In the genomic region with DNA sequence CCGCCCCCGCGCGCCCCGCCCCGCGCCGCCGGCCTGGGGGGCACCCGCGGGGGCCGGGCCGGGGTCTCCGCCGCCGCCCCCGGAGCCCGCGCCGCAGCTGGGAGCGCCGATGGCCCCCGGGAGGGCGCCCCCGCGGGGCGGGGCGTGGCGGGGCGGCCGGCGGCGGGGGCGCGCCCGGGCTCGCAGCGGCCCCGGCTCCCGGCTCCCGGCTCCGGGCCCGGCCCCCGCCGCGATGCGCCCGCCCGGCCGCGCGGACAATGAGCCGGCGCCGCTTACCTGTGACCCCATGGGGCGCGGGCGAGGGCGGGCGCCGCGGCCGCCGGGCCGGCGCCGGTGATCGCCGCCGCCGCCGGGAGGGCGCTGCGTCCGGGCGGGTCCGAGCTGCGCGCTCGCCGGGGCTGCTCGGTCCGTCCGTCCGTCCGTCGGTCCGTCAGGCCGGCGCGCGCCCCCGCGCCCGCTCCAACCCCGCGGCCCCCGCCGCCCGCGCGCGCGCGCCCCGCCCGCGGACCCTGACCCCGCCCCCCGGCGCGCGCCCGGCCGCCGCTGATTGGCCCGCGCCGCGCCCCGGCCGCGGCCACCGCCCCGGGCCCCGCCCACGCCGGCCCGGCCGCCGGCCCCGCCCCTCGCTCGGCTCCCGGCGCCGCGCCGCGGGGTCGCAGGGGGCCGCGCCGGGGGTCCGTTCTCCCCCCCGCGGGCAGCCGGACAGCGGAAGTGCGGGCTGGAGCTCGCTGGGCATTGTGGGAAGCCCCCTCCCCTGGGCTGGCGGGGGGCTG, we compare ENCODE assay signal across 8 cellular contexts. TPM values are rescaled to one million over a fixed set of nuclear protein-coding genes. Genes with fewer than 3 reads are reported as not detected.
DNase-seq lines count a peak whose midpoint lies in the region; ATAC-seq and TF ChIP-seq lines count a peak whose summit lies in the region.

A gene with protein sequence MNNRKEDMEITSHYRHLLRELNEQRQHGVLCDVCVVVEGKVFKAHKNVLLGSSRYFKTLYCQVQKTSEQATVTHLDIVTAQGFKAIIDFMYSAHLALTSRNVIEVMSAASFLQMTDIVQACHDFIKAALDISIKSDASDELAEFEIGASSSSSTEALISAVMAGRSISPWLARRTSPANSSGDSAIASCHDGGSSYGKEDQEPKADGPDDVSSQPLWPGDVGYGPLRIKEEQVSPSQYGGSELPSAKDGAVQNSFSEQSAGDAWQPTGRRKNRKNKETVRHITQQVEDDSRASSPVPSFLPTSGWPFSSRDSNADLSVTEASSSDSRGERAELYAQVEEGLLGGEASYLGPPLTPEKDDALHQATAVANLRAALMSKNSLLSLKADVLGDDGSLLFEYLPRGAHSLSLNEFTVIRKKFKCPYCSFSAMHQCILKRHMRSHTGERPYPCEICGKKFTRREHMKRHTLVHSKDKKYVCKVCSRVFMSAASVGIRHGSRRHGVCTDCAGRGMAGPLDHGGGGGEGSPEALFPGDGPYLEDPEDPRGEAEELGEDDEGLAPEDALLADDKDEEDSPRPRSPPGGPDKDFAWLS (minus strand): TSS at position 444 of the 773 bp plus-strand sequence. CDS start 40,507 bp downstream, outside the sequence.

- POLR2A ChIA-PET in MCF 10A (lab: Yijun Ruan, JAX), result interaction anchor here (0.6 kb wide), 1 partner anchor 10 kb away, joined by 3 read pairs; no protein-coding TSS in a partner anchor

- H3K27ac Mint-ChIP-seq in MCF 10A (ENCODE audit: low read depth, unreplicated experiment), result no peak within 1 kb of the TSS
- H3K27ac Mint-ChIP-seq in immature natural killer cell, result no peak within 1 kb of the TSS

- peaks cover 0 to 76% (median 30%) of the 10 kb centered on the region in 7 donors for H3K27me3 ChIP-seq in spleen (replicated peaks in 1 of 7)

- H3K27ac ChIP-seq in spleen, result peak within 1 kb of the TSS; percentile 66 to 93 (median 88)

- intact Hi-C loops in MCF 10A (cut with micrococcal nuclease), result no loop called here
- intact Hi-C loops in spleen (cut with DNase I; ENCODE audit: low total_unique reads), result no loop called here

- peak; percentile 59 for ATAC-seq in GM19351 (IDR thresholded peaks at IDR 0.05; ENCODE audit: unreplicated experiment)

- WGBS in spleen, 5 donors, result 0 to 6% (median 1%) methylated on average over 5 to 152 of the region's 152 CpGs; no CpG with 5 or more reads in 1 of the 5 donors

- CTCF ChIA-PET in MCF 10A (lab: Yijun Ruan, JAX), result no interaction called here

- H3K4me1 Mint-ChIP-seq in MCF 10A (ENCODE audit: insufficient read depth, unreplicated experiment) (peaks cover 5% of the 10 kb centered on the region), immature natural killer cell (peaks cover 9 to 12% of the 10 kb centered on the region in 2 donors)

- DNase-seq in COR-L47 (lab: John Stamatoyannopoulos, UW) (peak; percentile 47), NCI-H2171 treated with DMSO at 0.1 percent for 48 hours (lab: John Stamatoyannopoulos, UW) (peak; percentile 13), MCF 10A (ENCODE audit: unreplicated experiment) (peak; percentile 37), immature natural killer cell (peak in 1 of 3 donors; percentile 15), spleen (peak; percentile 85), AML-193 (lab: John Stamatoyannopoulos, UW) (no peak), ecto neural progenitor cell (ENCODE audit: low spot score) (no peak)

- no peak for TF ChIP-seq POLR2A in spleen (IDR thresholded peaks at IDR 0.05)

- peaks cover 19% of the 10 kb centered on the region for H3K27me3 Mint-ChIP-seq in MCF 10A (ENCODE audit: insufficient read depth, unreplicated experiment)
- H3K27me3 Mint-ChIP-seq in immature natural killer cell (ENCODE audit: low read depth in 3 of 3), result peaks cover 9 to 26% (median 14%) of the 10 kb centered on the region in 3 donors

- no peaks in the 10 kb centered on the region for H3K9me3 ChIP-seq in spleen

- no peaks in the 10 kb centered on the region for H3K36me3 ChIP-seq in spleen

- H3K36me3 Mint-ChIP-seq in MCF 10A (ENCODE audit: insufficient read depth, unreplicated experiment) (no peaks in the 10 kb centered on the region), immature natural killer cell (no peaks in the 10 kb centered on the region)

- H3K4me3 ChIP-seq in spleen, result peak within 1 kb of the TSS; percentile 47 to 83 (median 60)

- TF ChIP-seq CTCF in MCF 10A (IDR thresholded peaks at IDR 0.05; ENCODE audit: unreplicated experiment), result no peak
- TF ChIP-seq CTCF in spleen (IDR thresholded peaks at IDR 0.05 in 8 of 11, conservative IDR thresholded peaks at IDR 0.05 in 3 of 11), result no peak

- H3K4me3 Mint-ChIP-seq in MCF 10A (ENCODE audit: unreplicated experiment), result peak within 1 kb of the TSS; percentile 62
- peak within 1 kb of the TSS; percentile 84 to 90 (median 86) for H3K4me3 Mint-ChIP-seq in immature natural killer cell

- no peaks in the 10 kb centered on the region for H3K9me3 Mint-ChIP-seq in MCF 10A (ENCODE audit: unreplicated experiment)
- H3K9me3 Mint-ChIP-seq in immature natural killer cell, result peaks cover 0 to 2% (median 0%) of the 10 kb centered on the region in 6 donors

- BruUV-seq in MCF 10A (replicated peaks; lab: Mats Ljungman, UMichigan), result no TSS peak

- peaks cover 9 to 85% (median 61%) of the 10 kb centered on the region in 6 donors for H3K4me1 ChIP-seq in spleen

RNA-seq across cellular contexts. Expression of the gene that starts here (rescaled TPM):
- total RNA-seq in MCF 10A (2022) (0.63 and 0.71 TPM in 2 replicates), spleen (10 to 100 TPM; 27.6 to 76.5 (median 35.9) TPM)
- polyA plus RNA-seq in immature natural killer cell (under 1 TPM; 0.16 to 0.32 (median 0.32) TPM), spleen (10 to 100 TPM in 1 of 3 donors, 1 to 10 TPM in 2; 3.6 to 14.7 (median 4.7) TPM)

Comparison
In these comparisons a context has a peak if more than half of its experiments do, and no peak if none do; other contexts are left out.
1. RNA of the gene that starts here (total RNA-seq): 27.6 to 76.5 TPM in spleen; 0.63 to 0.71 TPM in MCF 10A; every median in the first group is over 10 times any median in the second.
2. Peak in DNase-seq in MCF 10A; RNA of the gene not detected or under 1 TPM.
3. DNase-seq: peak in COR-L47 (single experiment), NCI-H2171 treated with DMSO at 0.1 percent for 48 hours (single experiment) and spleen (single experiment); none in AML-193 (0 of 2) and ecto neural progenitor cell (single experiment).